In the genomic region with DNA sequence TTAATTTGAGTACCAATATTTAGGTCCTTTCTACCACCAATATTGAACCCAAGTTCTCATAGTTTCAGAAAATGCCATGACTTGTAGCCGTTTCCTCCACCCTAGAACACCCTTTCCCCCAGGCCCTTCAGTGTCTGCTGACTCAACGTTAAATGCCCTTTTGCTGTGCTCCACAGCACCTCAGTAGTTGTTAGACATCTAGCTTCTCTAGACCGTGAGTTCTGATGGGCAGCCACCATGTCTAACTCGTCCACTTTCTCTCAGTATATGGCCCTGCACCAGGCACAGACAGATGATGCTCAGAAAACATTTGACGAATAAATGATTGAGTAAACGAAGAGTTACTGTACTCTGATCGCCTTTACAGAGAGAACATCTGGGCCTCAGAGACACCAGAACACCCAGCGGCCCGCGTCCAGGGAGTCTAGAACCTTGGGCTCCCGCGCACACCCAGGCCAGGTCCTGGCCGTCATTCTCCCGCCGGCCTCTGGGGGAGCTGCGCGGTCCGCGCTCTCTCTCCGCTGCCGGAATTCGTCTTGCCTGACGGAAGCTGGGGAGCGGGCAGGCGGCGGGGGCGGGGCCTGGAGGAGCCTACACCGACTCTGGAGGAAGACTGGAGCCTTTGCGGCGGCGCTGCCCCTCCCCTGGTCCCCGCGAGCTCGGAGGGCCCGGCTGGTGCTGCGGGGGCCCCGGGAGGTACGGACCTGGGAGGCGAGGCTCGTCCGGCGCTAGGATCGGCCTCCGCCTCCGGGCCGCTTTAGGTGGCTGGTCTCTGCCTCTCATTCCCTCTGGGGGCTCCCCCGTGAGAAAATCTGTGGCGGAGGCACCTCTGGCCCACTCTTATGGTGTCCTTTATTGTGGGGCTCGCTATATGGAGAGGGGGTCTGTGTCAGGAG, we compare ENCODE assay signal across 8 cellular contexts. TPM values are rescaled to one million over a fixed set of nuclear protein-coding genes. Genes with fewer than 3 reads are reported as not detected.
DNase-seq lines count a peak whose midpoint lies in the region; ATAC-seq and TF ChIP-seq lines count a peak whose summit lies in the region.

TSS of gene NKIRAS2 (plus strand) at position 582 of the 896 bp plus-strand sequence. CDS start 1,488 bp downstream, outside the sequence.

- DNase-seq in NCI-H2081 (lab: John Stamatoyannopoulos, UW) (peak; percentile 94 to 95), T1000 (lab: John Stamatoyannopoulos, UW) (peak; percentile 88), astrocyte of the hippocampus (ENCODE audit: low read depth, low spot score) (peak; percentile 97), hypothalamus (lab: John Stamatoyannopoulos, UW) (peak; percentile 32 to 94 (median 85)), sciatic nerve (ENCODE audit: low spot score) (peak; percentile 96)

- ATAC-seq in HG02970 (IDR thresholded peaks at IDR 0.05; ENCODE audit: low FRiP score, unreplicated experiment): peak; percentile 47
- peak; percentile 81 for ATAC-seq in sciatic nerve
- no peak for ATAC-seq in HG03378 (IDR thresholded peaks at IDR 0.05; ENCODE audit: unreplicated experiment)

- intact Hi-C loops in sciatic nerve (cut with DNase I): no loop called here

- TF ChIP-seq CTCF in GM12873 (IDR thresholded peaks at IDR 0.05; ENCODE audit: insufficient read depth, low read depth, low read length, missing control alignments): peak; percentile 89

RNA-seq across cellular contexts. Expression of gene NKIRAS2, which starts in this region (rescaled TPM):
- total RNA-seq in sciatic nerve: 18.9 TPM
